9 cellular contexts compared by ENCODE assay signal in the genomic region with DNA sequence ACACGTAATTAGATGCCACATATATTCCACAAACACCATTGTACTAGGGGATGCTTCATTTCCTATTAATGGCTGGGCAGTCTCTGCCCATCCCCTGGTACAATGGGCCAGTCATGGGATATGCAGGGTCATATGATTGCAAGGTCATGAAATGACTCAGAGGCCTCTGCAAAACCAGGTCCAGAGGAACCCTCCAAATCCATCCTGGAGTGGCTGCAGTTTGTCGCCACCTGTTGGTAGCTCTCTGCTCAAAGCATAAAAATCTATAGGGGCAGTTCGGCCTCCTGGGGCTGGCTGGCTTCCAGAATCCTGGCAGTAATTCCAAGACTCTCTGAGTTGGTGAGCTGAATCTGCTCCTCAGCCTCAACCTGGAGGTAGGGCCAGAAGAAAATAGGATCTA. TPM values are rescaled to one million over a fixed set of nuclear protein-coding genes. Genes with fewer than 3 reads are reported as not detected.
DNase-seq lines count a peak whose midpoint lies in the region; TF ChIP-seq lines count a peak whose summit lies in the region.
"Had no signal": no experiment of that assay in that cellular context is flagged by ENCODE, and none has a peak within 500 bp of the region (broad histone marks: within the 10 kb centered on the region; RNA-seq: fewer than 3 reads in every experiment).

No MANE protein-coding gene starts in this region.

- H3K27me3 ChIP-seq in transverse colon = no peaks in the 10 kb centered on the region
- H3K27me3 ChIP-seq: body of pancreas had no signal

- intact Hi-C loops in transverse colon (cut with DNase I; ENCODE audit: low total_unique reads) = no loop called here

- WGBS in transverse colon (ENCODE audit: low coverage in 1 of 2), 2 donors = 90% methylated on average over 3 of the region's 3 CpGs; no CpG with 5 or more reads in 1 of the 2 donors

- H3K4me1 ChIP-seq in transverse colon = no peaks in the 10 kb centered on the region
- H3K4me1 ChIP-seq: body of pancreas had no signal

- in situ Hi-C loops in transverse colon (cut with MboI; ENCODE audit: low pct_ligation_motif_present in 1 of 4, low pct_unique_long_range_greater_than_20kb in 1 of 4, low sequenced_read_pairs in 3 of 4) = no loop called here

- DNase-seq in CD1c-positive myeloid dendritic cell (ENCODE audit: extremely low spot score) = peak; percentile 14
- peak; percentile 27 for DNase-seq in HK-2 (ENCODE audit: unreplicated experiment)
- DNase-seq in activated CD8-positive, alpha-beta memory T cell treated with anti-CD3 and anti-CD28 coated beads, Interleukin-2, amount 50 U/mL, for 4 hours = peak; percentile 44
- peak; percentile 14 for DNase-seq in iPS-NIHi11 (ENCODE audit: low spot score)
- peak; percentile 41 for DNase-seq in transverse colon
- DNase-seq in foreskin fibroblast = no peak
- DNase-seq in SHP77 (lab: John Stamatoyannopoulos, UW) = no peak
- no peak for DNase-seq in SW480 (ENCODE audit: low spot score)

- no peak for TF ChIP-seq EP300 in transverse colon (IDR thresholded peaks at IDR 0.05; ENCODE audit: low read depth)

- H3K9me3 ChIP-seq in transverse colon = no peaks in the 10 kb centered on the region
- H3K9me3 ChIP-seq: body of pancreas had no signal

- no peak overlapping the region for H3K4me3 ChIP-seq in transverse colon
- no peak overlapping the region for H3K4me3 ChIP-seq in foreskin fibroblast (ENCODE audit: low read depth in 1 of 2, low read length in 2 of 2)
- H3K4me3 ChIP-seq: body of pancreas had no signal

- TF ChIP-seq POLR2A in transverse colon (IDR thresholded peaks at IDR 0.05) = no peak

- TF ChIP-seq CTCF in transverse colon (IDR thresholded peaks at IDR 0.05) = peak in 4 of 5 experiments; percentile 13 to 30 (median 24)
- TF ChIP-seq CTCF in foreskin fibroblast (IDR thresholded peaks at IDR 0.05; ENCODE audit: low read depth, low read length) = no peak

- no peak overlapping the region for H3K27ac ChIP-seq in transverse colon
- H3K27ac ChIP-seq: body of pancreas had no signal

- no peaks in the 10 kb centered on the region for H3K36me3 ChIP-seq in transverse colon

RNA-seq across cellular contexts. Expression of a gene that starts 22.9 kb away (rescaled TPM):
- 10 to 100 TPM in 3 of 4 donors, 1 to 10 TPM in 1; 3.7 to 31.9 (median 23.3) TPM for total RNA-seq in transverse colon

RNA-seq across cellular contexts. Expression of a gene that starts 23.4 kb away (rescaled TPM):
- 1 to 10 TPM; 1.8 to 7.9 (median 5.3) TPM for total RNA-seq in transverse colon

Comparison
In these comparisons a context has a peak if more than half of its experiments do, and no peak if none do; other contexts are left out.
1. DNase-seq: peak in CD1c-positive myeloid dendritic cell (single experiment), HK-2 (single experiment), activated CD8-positive, alpha-beta memory T cell treated with anti-CD3 and anti-CD28 coated beads, Interleukin-2, amount 50 U/mL, for 4 hours (single experiment), iPS-NIHi11 (single experiment) and transverse colon (single experiment); none in foreskin fibroblast (0 of 2), SHP77 (0 of 2) and SW480 (single experiment).